Comparison of ENCODE assay signal across 8 cellular contexts in genomic region chr3:107523361-107524213, GRCh38.
A peak's percentile ranks its signal among the peaks of the same experiment; 100 is the strongest.
DNase-seq lines count a peak whose midpoint lies in the region; ATAC-seq and TF ChIP-seq lines count a peak whose summit lies in the region.

No MANE protein-coding gene starts in this region.

- ATAC-seq in HG02623 (IDR thresholded peaks at IDR 0.05; ENCODE audit: unreplicated experiment) = peak; percentile 26
- peak; percentile 32 to 33 for ATAC-seq in activated CD4-positive, CD25-positive, alpha-beta regulatory T cell treated with anti-CD3 and anti-CD28 coated beads, Interleukin-2, amount 50 U/mL, for 24 hours

- peak overlapping the region; percentile 70 for H3K4me3 ChIP-seq in choroid plexus epithelial cell (ENCODE audit: low read depth, low read length)

- DNase-seq in NCI-H1436 (lab: John Stamatoyannopoulos, UW) (peak; percentile 56), NCI-H1436 treated with DMSO at 0.1 percent for 48 hours (lab: John Stamatoyannopoulos, UW) (no peak), NCI-H146 (lab: John Stamatoyannopoulos, UW) (peak; percentile 78), choroid plexus epithelial cell (ENCODE audit: low read depth) (peak; percentile 50), kidney glomerular epithelial cell (lab: John Stamatoyannopoulos, UW) (peak; percentile 44)
- peak; percentile 25 to 30 for DNase-seq in stimulated activated CD4-positive, alpha-beta T cell treated with anti-CD3 and anti-CD28 coated beads, Interleukin-15, amount 100 ng/mL, for 48 hours (ENCODE audit: low read depth in 2 of 2)

- no peak for TF ChIP-seq CTCF in choroid plexus epithelial cell (conservative IDR thresholded peaks at IDR 0.05; ENCODE audit: low read depth, low read length)
